ENCODE assay signal across 8 cellular contexts in the genomic region with DNA sequence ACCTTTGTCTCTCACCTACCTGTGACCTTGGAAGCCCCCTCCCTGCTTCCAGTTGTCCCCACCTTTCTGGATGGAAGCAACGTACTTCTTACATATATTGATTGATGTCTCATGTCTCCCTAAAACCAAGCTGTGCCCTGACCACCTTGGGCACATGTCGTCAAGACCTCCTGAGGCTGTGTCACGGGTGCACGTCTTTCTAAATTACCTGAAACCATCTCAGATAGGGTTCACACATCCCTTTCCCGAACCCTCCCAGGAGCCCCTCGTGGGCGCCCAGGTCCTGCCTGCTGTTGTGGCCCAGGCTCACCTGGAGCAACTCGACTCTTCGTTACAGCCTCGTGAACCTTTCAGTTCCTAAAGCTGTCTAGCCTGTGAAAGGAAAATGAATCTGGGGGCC. TPM values are rescaled to one million over a fixed set of nuclear protein-coding genes. Genes with fewer than 3 reads are reported as not detected.
A peak's percentile ranks its signal among the peaks of the same experiment; 100 is the strongest.
DNase-seq lines count a peak whose midpoint lies in the region; ATAC-seq, FAIRE-seq and TF ChIP-seq lines count a peak whose summit lies in the region.
"Not testable (repeated sequence)": the region's sequence is repeated elsewhere in the genome, so short reads cannot be mapped to it uniquely, and the experiment has no call there.

No MANE protein-coding gene starts in this region.

- not testable (repeated sequence) for H3K79me2 ChIP-seq in Loucy (ENCODE audit: insufficient read depth, low read length)

- not testable (repeated sequence) for H3F3A ChIP-seq in Loucy (ENCODE audit: low read depth)

- H3K4me1 ChIP-seq in A549; Loucy (ENCODE audit: insufficient read depth, low read length, poor library complexity, severe bottlenecking): not testable (repeated sequence)

- H3K4me3 ChIP-seq in A549; Loucy (ENCODE audit: low read length, poor library complexity, severe bottlenecking): not testable (repeated sequence)
- H3K4me3 ChIP-seq in GM08714 (ENCODE audit: low read length) (peak overlapping the region; percentile 10; the same call in 1 of the 2 replicates), fibroblast of the aortic adventitia (ENCODE audit: low read depth, low read length) (peak overlapping the region; percentile 28)

- intact Hi-C loops in activated CD4-positive, alpha-beta T cell treated with anti-CD3 and anti-CD28 coated beads, Interleukin-2, amount 10 ng/mL, durations not matched to agents 24 days and 14 days (cut with micrococcal nuclease): not testable (repeated sequence)

- not testable (repeated sequence) for TF ChIP-seq RAD21 in A549 (conservative IDR thresholded peaks at IDR 0.05 in 1 of 2, IDR thresholded peaks at IDR 0.05 in 1 of 2)

- WGBS in A549 (ENCODE audit: missing lambda C conversion rate): 89% methylated on average over 10 of the region's 10 CpGs

- not testable (repeated sequence) for H2AFZ ChIP-seq in Loucy (ENCODE audit: low read length)

- CTCF ChIA-PET in A549 (lab: Yijun Ruan, JAX): not testable (repeated sequence)

- not testable (repeated sequence) for H3K4me3 Mint-ChIP-seq in activated CD4-positive, alpha-beta T cell treated with anti-CD3 and anti-CD28 coated beads, Interleukin-2, amount 10 ng/mL, durations not matched to agents 24 days and 14 days
- H3K4me3 Mint-ChIP-seq in activated naive CD8-positive, alpha-beta T cell treated with anti-CD3 and anti-CD28 coated beads, Interleukin-2, amount 50 U/mL, for 24 hours: peak overlapping the region; percentile 84
- peak overlapping the region in 2 of 3 experiments; percentile 41 to 48 for H3K4me3 Mint-ChIP-seq in nephron
- peak overlapping the region; percentile 84 for H3K4me3 Mint-ChIP-seq in stimulated activated memory B cell treated with anti-CD40 and anti-IgM and Interleukin-4, amounts not matched to agents 10 μg/mL and 1 μg/mL and 100 μg/mL, for 72 hours

- not testable (repeated sequence) for ATAC-seq in A549; activated naive CD8-positive, alpha-beta T cell treated with anti-CD3 and anti-CD28 coated beads, Interleukin-2, amount 50 U/mL, for 24 hours; stimulated activated memory B cell treated with anti-CD40 and anti-IgM and Interleukin-4, amounts not matched to agents 10 μg/mL and 1 μg/mL and 100 μg/mL, for 72 hours

- H3K36me3 Mint-ChIP-seq in activated CD4-positive, alpha-beta T cell treated with anti-CD3 and anti-CD28 coated beads, Interleukin-2, amount 10 ng/mL, durations not matched to agents 24 days and 14 days (ENCODE audit: low read depth): peaks cover 11% of the 10 kb centered on the region
- H3K36me3 Mint-ChIP-seq in activated naive CD8-positive, alpha-beta T cell treated with anti-CD3 and anti-CD28 coated beads, Interleukin-2, amount 50 U/mL, for 24 hours (ENCODE audit: low read depth); nephron (ENCODE audit: low read depth): not testable (repeated sequence)
- H3K36me3 Mint-ChIP-seq in stimulated activated memory B cell treated with anti-CD40 and anti-IgM and Interleukin-4, amounts not matched to agents 10 μg/mL and 1 μg/mL and 100 μg/mL, for 72 hours: peaks cover 11% of the 10 kb centered on the region

- FAIRE-seq in A549 (lab: Jason Lieb, UNC): not testable (repeated sequence)

- not testable (repeated sequence) for H3K9me3 ChIP-seq in A549; Loucy (ENCODE audit: insufficient read depth, low read depth, low read length)

- POLR2A ChIA-PET in A549 (lab: Yijun Ruan, JAX): not testable (repeated sequence)

- H3K27me3 ChIP-seq in Loucy (ENCODE audit: insufficient read depth, low read length, poor library complexity, severe bottlenecking): not testable (repeated sequence)

- not testable (repeated sequence) for TF ChIP-seq CTCF in A549 (IDR thresholded peaks at IDR 0.05); Loucy (conservative IDR thresholded peaks at IDR 0.05; ENCODE audit: low read length); fibroblast of the aortic adventitia (IDR thresholded peaks at IDR 0.05; ENCODE audit: insufficient read depth, low read length); nephron (IDR thresholded peaks at IDR 0.05; ENCODE audit: unreplicated experiment in 3 of 3)

- not testable (repeated sequence) for H4K20me1 ChIP-seq in Loucy (ENCODE audit: insufficient read depth, low read length, poor library complexity, severe bottlenecking)

- H3K9ac ChIP-seq in Loucy (ENCODE audit: low read depth, low read length, poor library complexity, severe bottlenecking): not testable (repeated sequence)

- H3K36me3 ChIP-seq in Loucy (ENCODE audit: insufficient read depth, low read length): not testable (repeated sequence)

- H3K9me3 Mint-ChIP-seq in activated CD4-positive, alpha-beta T cell treated with anti-CD3 and anti-CD28 coated beads, Interleukin-2, amount 10 ng/mL, durations not matched to agents 24 days and 14 days; activated naive CD8-positive, alpha-beta T cell treated with anti-CD3 and anti-CD28 coated beads, Interleukin-2, amount 50 U/mL, for 24 hours; nephron; stimulated activated memory B cell treated with anti-CD40 and anti-IgM and Interleukin-4, amounts not matched to agents 10 μg/mL and 1 μg/mL and 100 μg/mL, for 72 hours: not testable (repeated sequence)

- TF ChIP-seq EP300 in A549 (IDR thresholded peaks at IDR 0.05): not testable (repeated sequence)

- H3K27ac Mint-ChIP-seq in activated CD4-positive, alpha-beta T cell treated with anti-CD3 and anti-CD28 coated beads, Interleukin-2, amount 10 ng/mL, durations not matched to agents 24 days and 14 days; activated naive CD8-positive, alpha-beta T cell treated with anti-CD3 and anti-CD28 coated beads, Interleukin-2, amount 50 U/mL, for 24 hours; nephron: not testable (repeated sequence)
- H3K27ac Mint-ChIP-seq in stimulated activated memory B cell treated with anti-CD40 and anti-IgM and Interleukin-4, amounts not matched to agents 10 μg/mL and 1 μg/mL and 100 μg/mL, for 72 hours: peak overlapping the region; percentile 91

- not testable (repeated sequence) for H3K9me2 ChIP-seq in Loucy (replicated peaks; ENCODE audit: low read depth, low read length)

- not testable (repeated sequence) for TF ChIP-seq POLR2A in A549 (IDR thresholded peaks at IDR 0.05; ENCODE audit: low read length)

- not testable (repeated sequence) for DNase-seq in A549 (ENCODE audit: low read depth in 1 of 2, low spot score in 1 of 2); activated naive CD8-positive, alpha-beta T cell treated with anti-CD3 and anti-CD28 coated beads, Interleukin-2, amount 50 U/mL, for 24 hours; fibroblast of the aortic adventitia (ENCODE audit: low read depth)
- DNase-seq in activated CD4-positive, alpha-beta T cell treated with anti-CD3 and anti-CD28 coated beads, Interleukin-2, amount 10 ng/mL, durations not matched to agents 24 days and 14 days: peak; percentile 56

- not testable (repeated sequence) for H3K27me3 Mint-ChIP-seq in activated CD4-positive, alpha-beta T cell treated with anti-CD3 and anti-CD28 coated beads, Interleukin-2, amount 10 ng/mL, durations not matched to agents 24 days and 14 days; activated naive CD8-positive, alpha-beta T cell treated with anti-CD3 and anti-CD28 coated beads, Interleukin-2, amount 50 U/mL, for 24 hours; nephron (ENCODE audit: low read depth); stimulated activated memory B cell treated with anti-CD40 and anti-IgM and Interleukin-4, amounts not matched to agents 10 μg/mL and 1 μg/mL and 100 μg/mL, for 72 hours

- H3K4me2 ChIP-seq in A549: peak overlapping the region; percentile 73; the same call in 2 of the 3 replicates
- peak overlapping the region; percentile 31 for H3K4me2 ChIP-seq in Loucy (ENCODE audit: low read depth, low read length, poor library complexity, severe bottlenecking)

- not testable (repeated sequence) for H3K4me1 Mint-ChIP-seq in activated CD4-positive, alpha-beta T cell treated with anti-CD3 and anti-CD28 coated beads, Interleukin-2, amount 10 ng/mL, durations not matched to agents 24 days and 14 days; nephron
- peaks cover 26% of the 10 kb centered on the region for H3K4me1 Mint-ChIP-seq in activated naive CD8-positive, alpha-beta T cell treated with anti-CD3 and anti-CD28 coated beads, Interleukin-2, amount 50 U/mL, for 24 hours
- peaks cover 26% of the 10 kb centered on the region for H3K4me1 Mint-ChIP-seq in stimulated activated memory B cell treated with anti-CD40 and anti-IgM and Interleukin-4, amounts not matched to agents 10 μg/mL and 1 μg/mL and 100 μg/mL, for 72 hours

- not testable (repeated sequence) for H3K27ac ChIP-seq in A549

RNA-seq across cellular contexts. Expression of a gene that starts 1.2 kb away (rescaled TPM):
- polyA plus RNA-seq in A549 (2011; rRNA removed): 20.8 and 24.5 TPM in 2 replicates
- polyA plus RNA-seq in A549 (2012; cell fraction: cytosol; rRNA removed): 10.6 and 11.5 TPM in 2 replicates
- polyA plus RNA-seq in A549 (2012; cell fraction: nucleus; rRNA removed): 23.4 and 29.7 TPM in 2 replicates
- 13.0 to 14.9 TPM (median 13.5 TPM) in 3 replicates for polyA plus RNA-seq in A549 (2017; fragmentation: RNase III; extraction: RNeasy Plus Mini Kit Qiagen cat#74134 plus additional on column Dnase treatment)
- 27.2 and 28.1 TPM in 2 replicates for polyA minus RNA-seq in A549 (2011; rRNA and poly(A)+ RNA removed)
- 21.6 and 23.5 TPM in 2 replicates for total RNA-seq in activated CD4-positive, alpha-beta T cell treated with anti-CD3 and anti-CD28 coated beads, Interleukin-2, amount 10 ng/mL, durations not matched to agents 24 days and 14 days
- total RNA-seq in fibroblast of the aortic adventitia (ENCODE audit: low replicate concordance): 7.6 and 12.0 TPM in 2 replicates
